Comparison of ENCODE assay signal across 10 cellular contexts in the genomic region with DNA sequence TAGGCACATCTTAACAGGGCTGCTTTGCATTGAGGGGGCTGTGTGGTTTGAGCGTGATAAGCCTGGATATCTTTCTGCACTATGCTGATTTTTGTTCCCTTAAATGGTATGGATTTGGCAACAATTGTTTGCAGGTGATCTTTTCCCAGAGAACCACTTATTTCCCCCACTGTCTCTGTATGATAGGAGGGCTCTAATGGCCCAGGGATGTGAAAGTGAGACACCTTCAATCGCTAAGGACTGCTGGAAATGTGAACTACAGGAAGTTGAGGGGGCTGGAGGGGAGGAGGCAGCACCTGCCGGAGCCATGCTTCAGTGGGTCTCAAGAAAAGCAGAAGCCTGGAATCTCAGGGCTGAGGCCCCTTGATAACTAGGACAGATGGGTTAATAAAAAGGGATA. TPM values are rescaled to one million over a fixed set of nuclear protein-coding genes. Genes with fewer than 3 reads are reported as not detected.
DNase-seq lines count a peak whose midpoint lies in the region; ATAC-seq lines count a peak whose summit lies in the region.
"Had no signal": no experiment of that assay in that cellular context is flagged by ENCODE, and none has a peak within 500 bp of the region (broad histone marks: within the 10 kb centered on the region; RNA-seq: fewer than 3 reads in every experiment).

No MANE protein-coding gene starts in this region.

- ATAC-seq in GM19043 (IDR thresholded peaks at IDR 0.05; ENCODE audit: low read depth, unreplicated experiment): peak; percentile 60
- ATAC-seq in HG02610 (IDR thresholded peaks at IDR 0.05; ENCODE audit: unreplicated experiment): peak; percentile 58
- no peak for ATAC-seq in left lobe of liver
- ATAC-seq in GM19324 (IDR thresholded peaks at IDR 0.05; ENCODE audit: low FRiP score, unreplicated experiment): no peak

- DNase-seq in NCI-H1105 (lab: John Stamatoyannopoulos, UW) (peak; percentile 81), left lobe of liver (ENCODE audit: low spot score) (peak; percentile 5), A172 (ENCODE audit: low spot score) (no peak), NCI-H1930 (lab: John Stamatoyannopoulos, UW) (no peak), NCI-H2227 (lab: John Stamatoyannopoulos, UW; ENCODE audit: unreplicated experiment) (no peak)

RNA-seq across cellular contexts. Expression of gene SYK, which starts 29.4 kb away (rescaled TPM):
- total RNA-seq in left lobe of liver: 3.2 TPM
- total RNA-seq in A172 (2014; rRNA removed; shearing (Covaris generic)): not detected in 2 replicates
- total RNA-seq: M059J, myocyte had no signal

Comparison
In these comparisons a context has a peak if more than half of its experiments do, and no peak if none do; other contexts are left out.
1. ATAC-seq: peak in GM19043 (single experiment) and HG02610 (single experiment); none in left lobe of liver (single experiment) and GM19324 (single experiment).
2. DNase-seq: peak in NCI-H1105 (single experiment) and left lobe of liver (single experiment); none in A172 (single experiment), NCI-H1930 (0 of 2) and NCI-H2227 (single experiment).